Comparison of ENCODE assay signal across 16 cellular contexts in the genomic region with DNA sequence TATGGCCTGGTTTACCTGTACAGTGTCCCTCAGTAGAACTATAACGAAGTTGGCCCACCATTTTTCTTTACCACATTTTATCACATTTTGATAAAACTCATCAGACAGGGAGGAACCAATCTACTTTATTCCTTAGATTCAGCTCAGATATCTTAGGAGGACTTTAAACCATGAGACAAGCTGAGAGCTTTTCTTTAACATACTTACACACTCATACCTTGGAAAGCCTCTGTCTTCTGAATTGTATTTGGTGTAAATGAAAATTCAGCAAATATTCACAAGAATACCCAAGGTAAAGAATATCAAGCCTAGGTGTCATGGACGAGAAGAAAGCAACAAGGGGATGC.
DNase-seq lines count a peak whose midpoint lies in the region; ATAC-seq, FAIRE-seq and TF ChIP-seq lines count a peak whose summit lies in the region.
"Had no signal": no experiment of that assay in that cellular context is flagged by ENCODE, and none has a peak within 500 bp of the region (broad histone marks: within the 10 kb centered on the region; RNA-seq: fewer than 3 reads in every experiment).

No MANE protein-coding gene starts in this region.

- TF ChIP-seq CTCF in GM12878 (IDR thresholded peaks at IDR 0.05 in 2 of 3, conservative IDR thresholded peaks at IDR 0.05 in 1 of 3; ENCODE audit: control insufficient read depth in 2 of 3, extremely low read depth in 1 of 3, insufficient read depth in 1 of 3, low read depth in 3 of 3, low read length in 3 of 3) (no peak), natural killer cell (IDR thresholded peaks at IDR 0.05) (no peak)

- peak overlapping the region; percentile 13 for H3K27ac Mint-ChIP-seq in stimulated activated naive CD8-positive, alpha-beta T cell treated with anti-CD3 and anti-CD28 coated beads, Interleukin-15, Interleukin-2, amounts not matched to agents 100 ng/mL and 50 ng/mL, for 24 hours
- peak overlapping the region; percentile 65 for H3K27ac Mint-ChIP-seq in natural killer cell
- H3K27ac Mint-ChIP-seq: activated naive CD4-positive, alpha-beta T cell treated with anti-CD3 and anti-CD28 coated beads, Interleukin-2, amount 50 U/mL, for 24 hours; H9 had no signal

- H3K4me2 ChIP-seq in GM12878 (ENCODE audit: control insufficient read depth, insufficient read depth): no peak overlapping the region

- no peaks in the 10 kb centered on the region for H3K9me3 Mint-ChIP-seq in stimulated activated naive CD8-positive, alpha-beta T cell treated with anti-CD3 and anti-CD28 coated beads, Interleukin-15, Interleukin-2, amounts not matched to agents 100 ng/mL and 50 ng/mL, for 24 hours
- H3K9me3 Mint-ChIP-seq in natural killer cell: no peaks in the 10 kb centered on the region
- H3K9me3 Mint-ChIP-seq: activated naive CD4-positive, alpha-beta T cell treated with anti-CD3 and anti-CD28 coated beads, Interleukin-2, amount 50 U/mL, for 24 hours; H9; naive B cell had no signal

- no peak overlapping the region for H2AFZ ChIP-seq in GM12878 (ENCODE audit: control insufficient read depth, low read depth, low read length)

- in situ Hi-C loops in GM12878 (cut with MboI): no loop called here

- H3K4me3 ChIP-seq in GM12878: no peak overlapping the region
- H3K4me3 ChIP-seq: thoracic aorta had no signal

- no peak for TF ChIP-seq RAD21 in GM12878 (IDR thresholded peaks at IDR 0.05; ENCODE audit: insufficient read depth, low read depth, low read length)

- TF ChIP-seq EP300 in GM12878 (IDR thresholded peaks at IDR 0.05; ENCODE audit: borderline replicate concordance in 1 of 2, control insufficient read depth in 1 of 2, low read depth in 2 of 2, low read length in 2 of 2): no peak

- FAIRE-seq in GM12878 (lab: Jason Lieb, UNC): no peak
- FAIRE-seq: D721Med, endometrium had no signal

- SMC1A ChIA-PET in GM12878 (lab: Charles Lee; ENCODE audit: uncharacterized antibody, unreplicated experiment): interaction anchor here (0.6 to 2.4 kb wide), 4 partner anchors 159 to 691 kb away, joined by 3 to 10 read pairs (median 4); no protein-coding TSS in a partner anchor

- no peak for TF ChIP-seq POLR2A in GM12878 (IDR thresholded peaks at IDR 0.05; ENCODE audit: low read depth, low read length)

- intact Hi-C loops in GM12878 (cut with micrococcal nuclease; ENCODE audit: unreplicated experiment) (loop anchor here (2.0 to 10.0 kb wide), 3 partner anchors 33 to 250 kb away; no protein-coding TSS in a partner anchor), natural killer cell (cut with micrococcal nuclease) (loop anchor here (5.0 kb wide), 1 partner anchor 315 kb away; the partner anchor contains the start of gene ENC1)

- no peaks in the 10 kb centered on the region for H3K36me3 Mint-ChIP-seq in stimulated activated naive CD8-positive, alpha-beta T cell treated with anti-CD3 and anti-CD28 coated beads, Interleukin-15, Interleukin-2, amounts not matched to agents 100 ng/mL and 50 ng/mL, for 24 hours (ENCODE audit: low read depth)
- H3K36me3 Mint-ChIP-seq in natural killer cell: no peaks in the 10 kb centered on the region
- H3K36me3 Mint-ChIP-seq: activated naive CD4-positive, alpha-beta T cell treated with anti-CD3 and anti-CD28 coated beads, Interleukin-2, amount 50 U/mL, for 24 hours; naive B cell had no signal

- peaks cover 13% of the 10 kb centered on the region for H3K4me1 ChIP-seq in GM12878 (ENCODE audit: control insufficient read depth, insufficient read depth, low read length)

- no peak overlapping the region for H3K27ac ChIP-seq in GM12878 (ENCODE audit: control insufficient read depth, insufficient read depth)
- H3K27ac ChIP-seq: thoracic aorta had no signal

- peaks cover 26% of the 10 kb centered on the region for H3K4me1 Mint-ChIP-seq in stimulated activated naive CD8-positive, alpha-beta T cell treated with anti-CD3 and anti-CD28 coated beads, Interleukin-15, Interleukin-2, amounts not matched to agents 100 ng/mL and 50 ng/mL, for 24 hours (ENCODE audit: low read depth)
- H3K4me1 Mint-ChIP-seq in natural killer cell: peaks cover 22 to 26% of the 10 kb centered on the region in 2 donors

- H3K27me3 ChIP-seq in GM12878 (replicated peaks in 1 of 2; ENCODE audit: control insufficient read depth in 2 of 2, insufficient read depth in 2 of 2, low read length in 1 of 2): no peaks in the 10 kb centered on the region

- no peaks in the 10 kb centered on the region for H3K36me3 ChIP-seq in GM12878 (ENCODE audit: control insufficient read depth in 2 of 2, insufficient read depth in 2 of 2, low read length in 1 of 2)
- H3K36me3 ChIP-seq: thoracic aorta had no signal

- no peak for DNase-seq in stimulated activated naive CD8-positive, alpha-beta T cell treated with anti-CD3 and anti-CD28 coated beads, Interleukin-15, Interleukin-2, amounts not matched to agents 100 U/mL and 50 U/mL, for 24 hours
- no peak for DNase-seq in GM12878 (ENCODE audit: low read depth, low spot score)
- DNase-seq in natural killer cell: no peak
- no peak for DNase-seq in NAMALWA (ENCODE audit: low spot score)
- no peak for DNase-seq in activated CD8-positive, alpha-beta memory T cell treated with anti-CD3 and anti-CD28 coated beads, Interleukin-2, amount 50 U/mL, for 48 hours
- DNase-seq: H9, left ventricle myocardium superior, naive B cell, NCI-H1930 had no signal

- no peak overlapping the region for H3K9ac ChIP-seq in GM12878 (ENCODE audit: control insufficient read depth, insufficient read depth, low read length)

- no peak for ATAC-seq in stimulated activated naive CD8-positive, alpha-beta T cell treated with anti-CD3 and anti-CD28 coated beads, Interleukin-15, Interleukin-2, amounts not matched to agents 100 U/mL and 50 U/mL, for 24 hours
- ATAC-seq in GM12878: no peak
- peak in 2 of 3 donors; percentile 4 for ATAC-seq in natural killer cell
- no peak for ATAC-seq in GM21825 (IDR thresholded peaks at IDR 0.05; ENCODE audit: unreplicated experiment)
- ATAC-seq in HG03457 (IDR thresholded peaks at IDR 0.05; ENCODE audit: unreplicated experiment): no peak
- ATAC-seq: left ventricle myocardium superior had no signal

- WGBS in GM12878 (ENCODE audit: insufficient coverage, insufficient replicate concordance, low lambda C conversion rate, missing lambda C conversion rate): 3% methylated on average over 2 of the region's 2 CpGs

- CTCF ChIA-PET in GM12878 (lab: Yijun Ruan, JAX): no interaction called here

- no peaks in the 10 kb centered on the region; the same call in 2 of the 3 replicates for H3K9me3 ChIP-seq in GM12878 (replicated peaks; ENCODE audit: control insufficient read depth, insufficient read depth, low read length)
- H3K9me3 ChIP-seq: thoracic aorta had no signal

- RAD21 ChIA-PET in GM12878 (lab: Charles Lee; ENCODE audit: unreplicated experiment): interaction anchor here (1.4 kb wide), 1 partner anchor 164 kb away, joined by 5 read pairs; no protein-coding TSS in a partner anchor

- H3K4me3 Mint-ChIP-seq in stimulated activated naive CD8-positive, alpha-beta T cell treated with anti-CD3 and anti-CD28 coated beads, Interleukin-15, Interleukin-2, amounts not matched to agents 100 ng/mL and 50 ng/mL, for 24 hours: peak overlapping the region; percentile 14
- peak overlapping the region; percentile 26 for H3K4me3 Mint-ChIP-seq in natural killer cell
- H3K4me3 Mint-ChIP-seq: activated naive CD4-positive, alpha-beta T cell treated with anti-CD3 and anti-CD28 coated beads, Interleukin-2, amount 50 U/mL, for 24 hours; H9; naive B cell had no signal

- BruUV-seq in GM12878 (replicated peaks; lab: Mats Ljungman, UMichigan): no TSS peak

- no peaks in the 10 kb centered on the region for H3K79me2 ChIP-seq in GM12878 (ENCODE audit: control insufficient read depth, insufficient read depth, low read length)

- POLR2A ChIA-PET in GM12878 (lab: Charles Lee): no interaction called here

- peaks cover 47% of the 10 kb centered on the region for H3K27me3 Mint-ChIP-seq in stimulated activated naive CD8-positive, alpha-beta T cell treated with anti-CD3 and anti-CD28 coated beads, Interleukin-15, Interleukin-2, amounts not matched to agents 100 ng/mL and 50 ng/mL, for 24 hours
- peaks cover 32 to 42% of the 10 kb centered on the region in 2 donors for H3K27me3 Mint-ChIP-seq in natural killer cell (ENCODE audit: low read depth in 2 of 2)

- H4K20me1 ChIP-seq in GM12878 (ENCODE audit: control insufficient read depth, insufficient read depth): no peaks in the 10 kb centered on the region

TF ChIP-seq in GM12878, 131 proteins besides CTCF, POLR2A, EP300 and RAD21:
- TF ChIP-seq, protein P1, sequence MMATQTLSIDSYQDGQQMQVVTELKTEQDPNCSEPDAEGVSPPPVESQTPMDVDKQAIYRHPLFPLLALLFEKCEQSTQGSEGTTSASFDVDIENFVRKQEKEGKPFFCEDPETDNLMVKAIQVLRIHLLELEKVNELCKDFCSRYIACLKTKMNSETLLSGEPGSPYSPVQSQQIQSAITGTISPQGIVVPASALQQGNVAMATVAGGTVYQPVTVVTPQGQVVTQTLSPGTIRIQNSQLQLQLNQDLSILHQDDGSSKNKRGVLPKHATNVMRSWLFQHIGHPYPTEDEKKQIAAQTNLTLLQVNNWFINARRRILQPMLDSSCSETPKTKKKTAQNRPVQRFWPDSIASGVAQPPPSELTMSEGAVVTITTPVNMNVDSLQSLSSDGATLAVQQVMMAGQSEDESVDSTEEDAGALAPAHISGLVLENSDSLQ (IDR thresholded peaks at IDR 0.05): peak; percentile 85; the same call in 1 of the 2 replicates
- no peak for TF ChIP-seq SRF (IDR thresholded peaks at IDR 0.05; ENCODE audit: low read depth in 2 of 2, low read length in 2 of 2)

Comparison
In these comparisons a context has a peak if more than half of its experiments do, and no peak if none do; other contexts are left out.
1. ATAC-seq: peak in natural killer cell (2 of 3); none in stimulated activated naive CD8-positive, alpha-beta T cell treated with anti-CD3 and anti-CD28 coated beads, Interleukin-15, Interleukin-2, amounts not matched to agents 100 U/mL and 50 U/mL, for 24 hours (single experiment), GM12878 (single experiment), GM21825 (single experiment) and HG03457 (single experiment).